Comparison of ENCODE assay signal across 8 cellular contexts in genomic region chr9:37119907-37120839, GRCh38. TPM values are rescaled to one million over a fixed set of nuclear protein-coding genes. Genes with fewer than 3 reads are reported as not detected.
DNase-seq lines count a peak whose midpoint lies in the region; ATAC-seq and TF ChIP-seq lines count a peak whose summit lies in the region.

TSS of gene ZCCHC7 (plus strand) at chr9:37120574.

- H3K4me3 Mint-ChIP-seq in WTC11 (peak within 1 kb of the TSS; percentile 97), immature natural killer cell (peak within 1 kb of the TSS; percentile 93 to 100 (median 98))

- ATAC-seq in GM18909 (IDR thresholded peaks at IDR 0.05; ENCODE audit: poor library complexity, unreplicated experiment) (peak; percentile 94), HG03175 (IDR thresholded peaks at IDR 0.05; ENCODE audit: unreplicated experiment) (peak; percentile 95), WTC11 (peak; percentile 97)

- peaks cover 11% of the 10 kb centered on the region; the same call in 1 of the 2 replicates for H3K9me3 ChIP-seq in AG04450 (ENCODE audit: control insufficient read depth, insufficient read depth, low read length)

- H3K9me3 Mint-ChIP-seq in WTC11 (peaks cover 6% of the 10 kb centered on the region), immature natural killer cell (no peaks in the 10 kb centered on the region)

- DNase-seq in AG04450 (ENCODE audit: low read depth, low spot score) (peak; percentile 85), NCI-H226 (peak; percentile 70), WTC11 (ENCODE audit: low spot score) (peak; percentile 98), cardiac fibroblast (ENCODE audit: low read depth in 2 of 2) (peak; percentile 96), immature natural killer cell (peak; percentile 98), smooth muscle cell of the brain vasculature (ENCODE audit: low read depth, low spot score) (peak; percentile 83)

- peak within 1 kb of the TSS; percentile 89 for H3K27ac ChIP-seq in AG04450 (ENCODE audit: low read depth, low read length)

- CTCF ChIA-PET in AG04450 (lab: Charles Lee), result interaction anchor here (0.6 to 1.1 kb wide), 4 partner anchors 62 to 177 kb away, joined by 3 to 7 read pairs (median 4); no protein-coding TSS in a partner anchor
- CTCF ChIA-PET in WTC11 (lab: Charles Lee), result interaction anchor here (0.6 to 3.2 kb wide), 14 partner anchors 23 to 291 kb away, joined by 3 to 20 read pairs (median 4); partner anchors contain the start of gene PAX5

- peak within 1 kb of the TSS; percentile 82 for H3K4me3 ChIP-seq in AG04450 (ENCODE audit: low read depth, low read length)
- H3K4me3 ChIP-seq in cardiac fibroblast (replicated peaks in 1 of 2; ENCODE audit: low read depth in 2 of 2, low read length in 2 of 2), result peak within 1 kb of the TSS; percentile 77 to 87

- peaks cover 27% of the 10 kb centered on the region for H3K4me1 Mint-ChIP-seq in WTC11
- peaks cover 40 to 42% of the 10 kb centered on the region in 2 donors for H3K4me1 Mint-ChIP-seq in immature natural killer cell

- H3K27me3 Mint-ChIP-seq in WTC11 (ENCODE audit: low read depth), result peaks cover 14% of the 10 kb centered on the region
- H3K27me3 Mint-ChIP-seq in immature natural killer cell (ENCODE audit: low read depth in 3 of 3), result peaks cover 7 to 13% (median 10%) of the 10 kb centered on the region in 3 donors

- POLR2A ChIA-PET in AG04450 (lab: Yijun Ruan, JAX), result interaction anchor here (0.6 to 1.6 kb wide), 7 partner anchors 32 to 293 kb away, joined by 3 to 6 read pairs (median 3); no protein-coding TSS in a partner anchor
- POLR2A ChIA-PET in WTC11 (lab: Charles Lee), result interaction anchor here (0.5 to 1.0 kb wide), 5 partner anchors 60 to 94 kb away, joined by 3 to 7 read pairs (median 4); partner anchors contain the start of gene PAX5

- H3K27ac Mint-ChIP-seq in WTC11, result peak within 1 kb of the TSS; percentile 98
- H3K27ac Mint-ChIP-seq in immature natural killer cell, result peak within 1 kb of the TSS; percentile 91 to 99 (median 96)

- H3K27me3 ChIP-seq in AG04450 (ENCODE audit: control insufficient read depth, insufficient read depth, low read length), result no peaks in the 10 kb centered on the region

- TF ChIP-seq CTCF in AG04450 (IDR thresholded peaks at IDR 0.05; ENCODE audit: low read depth, low read length), result no peak
- TF ChIP-seq CTCF in WTC11 (IDR thresholded peaks at IDR 0.05), result no peak
- no peak for TF ChIP-seq CTCF in cardiac fibroblast (IDR thresholded peaks at IDR 0.05; ENCODE audit: low read depth, low read length)

- H3K36me3 Mint-ChIP-seq in WTC11 (peaks cover 6% of the 10 kb centered on the region), immature natural killer cell (no peaks in the 10 kb centered on the region)

TF ChIP-seq in WTC11, 78 proteins besides CTCF, POLR2A, EP300 and RAD21 (continues in another document):
- peak; percentile 93 for TF ChIP-seq FOXK1 (CRISPR knock-in tag; IDR thresholded peaks at IDR 0.05)
- peak; percentile 99 for TF ChIP-seq E2F5 (CRISPR knock-in tag; IDR thresholded peaks at IDR 0.05)
- peak; percentile 94 for TF ChIP-seq USF1 (CRISPR knock-in tag; IDR thresholded peaks at IDR 0.05)
- peak; percentile 99 for TF ChIP-seq CREB1 (CRISPR knock-in tag; IDR thresholded peaks at IDR 0.05)
- TF ChIP-seq ZNF423 (CRISPR knock-in tag; IDR thresholded peaks at IDR 0.05), result no peak
- TF ChIP-seq ZNF532 (CRISPR knock-in tag; IDR thresholded peaks at IDR 0.05; ENCODE audit: borderline replicate concordance), result no peak
- TF ChIP-seq TEAD1 (CRISPR knock-in tag; IDR thresholded peaks at IDR 0.05), result peak; percentile 100
- TF ChIP-seq RELA (CRISPR knock-in tag; IDR thresholded peaks at IDR 0.05; ENCODE audit: borderline replicate concordance), result peak; percentile 98
- TF ChIP-seq HMGA2 (CRISPR knock-in tag; IDR thresholded peaks at IDR 0.05), result 0 out of 2 replicates have a peak, but pooled peaks have one; percentile 4
- TF ChIP-seq IRF2 (CRISPR knock-in tag; IDR thresholded peaks at IDR 0.05; ENCODE audit: borderline replicate concordance, low read depth), result peak; percentile 97
- TF ChIP-seq TCF7 (CRISPR knock-in tag; IDR thresholded peaks at IDR 0.05; ENCODE audit: low read depth), result peak; percentile 98
- no peak for TF ChIP-seq GTF2I (CRISPR knock-in tag; conservative IDR thresholded peaks at IDR 0.05)
- TF ChIP-seq EMX1 (CRISPR knock-in tag; IDR thresholded peaks at IDR 0.05), result no peak
- TF ChIP-seq MLX (CRISPR knock-in tag; IDR thresholded peaks at IDR 0.05), result peak; percentile 98
- peak; percentile 87 for TF ChIP-seq ZNF121 (CRISPR knock-in tag; IDR thresholded peaks at IDR 0.05)
- no peak for TF ChIP-seq ZNF425 (CRISPR knock-in tag; conservative IDR thresholded peaks at IDR 0.05)
- peak; percentile 88 for TF ChIP-seq USF2 (CRISPR knock-in tag; IDR thresholded peaks at IDR 0.05)

RNA-seq across cellular contexts. Expression of gene ZCCHC7, which starts in this region (rescaled TPM):
- polyA plus RNA-seq in AG04450 (2011; rRNA removed) (20.9 and 21.6 TPM in 2 replicates), immature natural killer cell (10 to 100 TPM; 21.1 to 23.8 (median 23.1) TPM)
- 28.5 and 33.9 TPM in 2 replicates for polyA minus RNA-seq in AG04450 (2011; rRNA and poly(A)+ RNA removed)
- 25.6 to 30.1 TPM (median 27.2 TPM) in 3 replicates for total RNA-seq in WTC11 (2021)

Comparison
In these comparisons a context has a peak if more than half of its experiments do, and no peak if none do; other contexts are left out.
1. Peak in every context shown above with its lines: DNase-seq, ATAC-seq, H3K4me3 ChIP-seq and H3K27ac ChIP-seq.